Comparison of ENCODE assay signal across 1 cellular context in genomic region chr12:49149-49548, GRCh38. TPM values are rescaled to one million over a fixed set of nuclear protein-coding genes. Genes with fewer than 3 reads are reported as not detected.
"Had no signal": no experiment of that assay in that cellular context is flagged by ENCODE, and none has a peak within 500 bp of the region (broad histone marks: within the 10 kb centered on the region; RNA-seq: fewer than 3 reads in every experiment).

No MANE protein-coding gene starts in this region.

RNA-seq across cellular contexts. Expression of gene IQSEC3, which starts 17.4 kb away (rescaled TPM):
- total RNA-seq: pulmonary artery endothelial cell had no signal
